ENCODE assay signal across 31 cellular contexts in the genomic region with DNA sequence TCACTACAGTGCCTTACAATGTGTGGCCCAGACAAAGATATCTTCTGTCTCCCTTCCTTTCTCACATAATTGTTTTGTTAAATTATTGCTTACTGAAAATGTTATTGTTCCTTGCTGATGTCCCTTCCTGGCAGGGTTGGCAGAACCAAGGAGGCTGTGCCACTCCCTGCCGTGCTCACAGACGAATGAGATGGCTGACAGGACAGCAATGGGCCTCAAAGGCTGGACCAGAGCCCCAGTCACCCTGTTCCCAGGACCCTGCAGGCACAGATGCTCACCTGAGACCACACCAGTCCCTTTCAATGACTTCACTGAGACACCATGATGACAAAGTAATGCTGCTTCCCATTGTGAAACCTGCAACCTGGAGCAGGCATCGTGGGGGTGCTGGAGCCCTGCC.
"Had no signal": no experiment of that assay in that cellular context is flagged by ENCODE, and none has a peak within 500 bp of the region (broad histone marks: within the 10 kb centered on the region; RNA-seq: fewer than 3 reads in every experiment).

No MANE protein-coding gene starts in this region.

- H3K9me3 Mint-ChIP-seq: activated CD4-positive, alpha-beta memory T cell treated with anti-CD3 and anti-CD28 coated beads, Interleukin-2, amount 10 ng/mL, durations not matched to agents 7 days and 5 days; activated naive CD8-positive, alpha-beta T cell treated with anti-CD3 and anti-CD28 coated beads for 36 hours; activated T-cell treated with anti-CD3 and anti-CD28 coated beads, Interleukin-2, amount 50 U/mL, for 72 hours; activated T-helper 17 cell treated with anti-CD3 and anti-CD28 coated beads, Interleukin-2, amount 50 U/mL, for 72 hours; central memory CD8-positive, alpha-beta T cell had no signal

- H3K4me3 Mint-ChIP-seq: activated CD4-positive, alpha-beta memory T cell treated with anti-CD3 and anti-CD28 coated beads, Interleukin-2, amount 10 ng/mL, durations not matched to agents 7 days and 5 days; activated CD8-positive, alpha-beta memory T cell treated with anti-CD3 and anti-CD28 coated beads, Interleukin-2, amount 10 ng/mL, durations not matched to agents 7 days and 5 days; activated naive CD8-positive, alpha-beta T cell treated with anti-CD3 and anti-CD28 coated beads for 36 hours; activated T-cell treated with anti-CD3 and anti-CD28 coated beads, Interleukin-2, amount 50 U/mL, for 72 hours; activated T-helper 17 cell treated with anti-CD3 and anti-CD28 coated beads, Interleukin-2, amount 50 U/mL, for 72 hours; central memory CD8-positive, alpha-beta T cell had no signal

- H3K27me3 Mint-ChIP-seq: activated naive CD8-positive, alpha-beta T cell treated with anti-CD3 and anti-CD28 coated beads for 36 hours; activated T-helper 17 cell treated with anti-CD3 and anti-CD28 coated beads, Interleukin-2, amount 50 U/mL, for 72 hours had no signal

- ATAC-seq: activated CD8-positive, alpha-beta memory T cell treated with anti-CD3 and anti-CD28 coated beads, Interleukin-2, amount 10 ng/mL, durations not matched to agents 7 days and 5 days; activated T-cell treated with anti-CD3 and anti-CD28 coated beads, Interleukin-2, amount 50 U/mL, for 72 hours; activated T-helper 17 cell treated with anti-CD3 and anti-CD28 coated beads, Interleukin-2, amount 50 U/mL, for 72 hours; K562 had no signal

- H3K27ac Mint-ChIP-seq: activated CD4-positive, alpha-beta memory T cell treated with anti-CD3 and anti-CD28 coated beads, Interleukin-2, amount 10 ng/mL, durations not matched to agents 7 days and 5 days; activated CD8-positive, alpha-beta memory T cell treated with anti-CD3 and anti-CD28 coated beads, Interleukin-2, amount 10 ng/mL, durations not matched to agents 7 days and 5 days; activated naive CD8-positive, alpha-beta T cell treated with anti-CD3 and anti-CD28 coated beads for 36 hours; activated T-cell treated with anti-CD3 and anti-CD28 coated beads, Interleukin-2, amount 50 U/mL, for 72 hours; activated T-helper 17 cell treated with anti-CD3 and anti-CD28 coated beads, Interleukin-2, amount 50 U/mL, for 72 hours had no signal

- H3K27ac ChIP-seq: brain microvascular endothelial cell, WERI-Rb-1 had no signal

- H3K4me1 Mint-ChIP-seq: activated CD4-positive, alpha-beta memory T cell treated with anti-CD3 and anti-CD28 coated beads, Interleukin-2, amount 10 ng/mL, durations not matched to agents 7 days and 5 days; activated CD8-positive, alpha-beta memory T cell treated with anti-CD3 and anti-CD28 coated beads, Interleukin-2, amount 10 ng/mL, durations not matched to agents 7 days and 5 days; activated naive CD8-positive, alpha-beta T cell treated with anti-CD3 and anti-CD28 coated beads for 36 hours; activated T-helper 17 cell treated with anti-CD3 and anti-CD28 coated beads, Interleukin-2, amount 50 U/mL, for 72 hours; central memory CD8-positive, alpha-beta T cell had no signal

- H3K36me3 Mint-ChIP-seq: activated CD8-positive, alpha-beta memory T cell treated with anti-CD3 and anti-CD28 coated beads, Interleukin-2, amount 10 ng/mL, durations not matched to agents 7 days and 5 days; activated naive CD8-positive, alpha-beta T cell treated with anti-CD3 and anti-CD28 coated beads for 36 hours had no signal

- DNase-seq: activated CD4-positive, alpha-beta memory T cell treated with anti-CD3 and anti-CD28 coated beads, Interleukin-2, amount 10 ng/mL, durations not matched to agents 7 days and 5 days; activated CD4-positive, alpha-beta T cell treated with anti-CD3 and anti-CD28 coated beads for 1 hour; activated CD4-positive, alpha-beta T cell treated with anti-CD3 and anti-CD28 coated beads for 48 hours; activated CD4-positive, CD25-positive, alpha-beta regulatory T cell; activated CD8-positive, alpha-beta memory T cell treated with anti-CD3 and anti-CD28 coated beads for 24 hours; activated CD8-positive, alpha-beta memory T cell treated with anti-CD3 and anti-CD28 coated beads, Interleukin-2, amount 10 ng/mL, durations not matched to agents 7 days and 5 days; activated CD8-positive, alpha-beta memory T cell treated with anti-CD3 and anti-CD28 coated beads, Interleukin-2, amount 50 U/mL, for 48 hours; activated effector memory CD4-positive, alpha-beta T cell treated with anti-CD3 and anti-CD28 coated beads, Interleukin-2, amount 50 U/mL, for 16 hours; activated naive CD4-positive, alpha-beta T cell; activated naive CD4-positive, alpha-beta T cell treated with anti-CD3 and anti-CD28 coated beads, Interleukin-2, amount 50 U/mL, for 16 hours; activated naive CD8-positive, alpha-beta T cell treated with anti-CD3 and anti-CD28 coated beads for 36 hours; activated T-cell treated with anti-CD3 and anti-CD28 coated beads, Interleukin-2, amount 50 U/mL, for 1 hour; activated T-cell treated with anti-CD3 and anti-CD28 coated beads, Interleukin-2, amount 50 U/mL, for 72 hours; amniotic stem cell; aorta; brain microvascular endothelial cell; NCI-H1048; NCI-H1105 treated with DMSO at 0.1 percent for 48 hours; NCI-H1436; NCI-H187; NCI-H2029 treated with DMSO at 0.1 percent for 48 hours; NCI-H226; NCI-H510A; NCI-H526; OCI-M1; Right ventricle myocardium superior; T1000; WERI-Rb-1 had no signal

- H3K4me3 ChIP-seq: K562 had no signal

- H3K27me3 ChIP-seq: brain microvascular endothelial cell had no signal

- H3K36me3 ChIP-seq: brain microvascular endothelial cell, WERI-Rb-1 had no signal
